Comparison of ENCODE assay signal across 1 cellular context in genomic region chr19:52028027-52028779, GRCh38.
A peak's percentile ranks its signal among the peaks of the same experiment; 100 is the strongest.
TF ChIP-seq lines count a peak whose summit lies in the region.

Gene ZNF614, minus strand, starts transcription at chr19:52028379. Its CDS starts 2,634 bp downstream, at chr19:52025745.

TF ChIP-seq in HepG2, 621 proteins besides CTCF, POLR2A, EP300 and RAD21 (continued from another document):
- TF ChIP-seq MAX (IDR thresholded peaks at IDR 0.05) (peak; percentile 70), RARA (CRISPR knock-in tag; IDR thresholded peaks at IDR 0.05) (0 out of 2 replicates have a peak, but pooled peaks have one; percentile 13), ZNF678 (CRISPR knock-in tag; IDR thresholded peaks at IDR 0.05) (peak; percentile 80; the same call in 1 of the 2 replicates), ZNF33B (CRISPR knock-in tag; IDR thresholded peaks at IDR 0.05) (no peak), FIP1L1 (IDR thresholded peaks at IDR 0.05; ENCODE audit: borderline replicate concordance, insufficient read depth, low read depth, low read length) (no peak), MIER2 (CRISPR knock-in tag; IDR thresholded peaks at IDR 0.05) (no peak), IKZF5 (CRISPR knock-in tag; IDR thresholded peaks at IDR 0.05) (peak; percentile 66), ZNF136 (CRISPR knock-in tag; IDR thresholded peaks at IDR 0.05; ENCODE audit: low read depth) (peak; percentile 62; the same call in 1 of the 2 replicates), ZNF639 (CRISPR knock-in tag; conservative IDR thresholded peaks at IDR 0.05) (no peak), ZSCAN9 (CRISPR knock-in tag; IDR thresholded peaks at IDR 0.05; ENCODE audit: borderline replicate concordance) (no peak), SPEN (CRISPR knock-in tag; IDR thresholded peaks at IDR 0.05; ENCODE audit: low read depth) (peak; percentile 90), ZNF549 (CRISPR knock-in tag; IDR thresholded peaks at IDR 0.05) (no peak), SMAD1 (CRISPR knock-in tag; IDR thresholded peaks at IDR 0.05; ENCODE audit: borderline replicate concordance, low read depth) (0 out of 2 replicates have a peak, but pooled peaks have one; percentile 87), RBAK (CRISPR knock-in tag; IDR thresholded peaks at IDR 0.05) (no peak), ZNF484 (CRISPR knock-in tag; IDR thresholded peaks at IDR 0.05; ENCODE audit: borderline replicate concordance, low read depth) (no peak), KLF16 (CRISPR knock-in tag; IDR thresholded peaks at IDR 0.05) (peak in 1 of 2 experiments; percentile 31; a peak in 2 of 4 replicates), ZNF788 (CRISPR knock-in tag; IDR thresholded peaks at IDR 0.05; ENCODE audit: borderline replicate concordance) (peak; percentile 82), TRAFD1 (CRISPR knock-in tag; IDR thresholded peaks at IDR 0.05; ENCODE audit: borderline replicate concordance) (no peak), NR0B2 (CRISPR knock-in tag; IDR thresholded peaks at IDR 0.05) (peak; percentile 79), IRX3 (CRISPR knock-in tag; IDR thresholded peaks at IDR 0.05; ENCODE audit: borderline replicate concordance, low read depth) (peak; percentile 78; the same call in 1 of the 2 replicates), ZNF777 (CRISPR knock-in tag; IDR thresholded peaks at IDR 0.05) (no peak), MXD3 (CRISPR knock-in tag; IDR thresholded peaks at IDR 0.05) (peak; percentile 45; the same call in 1 of the 2 replicates), RARG (CRISPR knock-in tag; IDR thresholded peaks at IDR 0.05; ENCODE audit: low read depth) (no peak), ZNF550 (CRISPR knock-in tag; IDR thresholded peaks at IDR 0.05; ENCODE audit: borderline replicate concordance) (no peak), GTF3A (CRISPR knock-in tag; conservative IDR thresholded peaks at IDR 0.05) (no peak), ZNF563 (CRISPR knock-in tag; IDR thresholded peaks at IDR 0.05) (no peak), SYNCRIP (IDR thresholded peaks at IDR 0.05; ENCODE audit: insufficient read depth, low read depth, low read length) (no peak), ZNF451 (CRISPR knock-in tag; IDR thresholded peaks at IDR 0.05) (peak; percentile 82), ATM (IDR thresholded peaks at IDR 0.05; ENCODE audit: borderline replicate concordance) (no peak), AFF4 (CRISPR knock-in tag; IDR thresholded peaks at IDR 0.05) (0 out of 2 replicates have a peak, but pooled peaks have one; percentile 29), ZMAT3 (CRISPR knock-in tag; conservative IDR thresholded peaks at IDR 0.05) (0 out of 2 replicates have a peak, but pooled peaks have one; percentile 50), NFAT5 (CRISPR knock-in tag; IDR thresholded peaks at IDR 0.05) (0 out of 2 replicates have a peak, but pooled peaks have one; percentile 54), RAD51 (IDR thresholded peaks at IDR 0.05; ENCODE audit: borderline replicate concordance) (no peak)
